Comparison of ENCODE assay signal across 15 cellular contexts in the genomic region with DNA sequence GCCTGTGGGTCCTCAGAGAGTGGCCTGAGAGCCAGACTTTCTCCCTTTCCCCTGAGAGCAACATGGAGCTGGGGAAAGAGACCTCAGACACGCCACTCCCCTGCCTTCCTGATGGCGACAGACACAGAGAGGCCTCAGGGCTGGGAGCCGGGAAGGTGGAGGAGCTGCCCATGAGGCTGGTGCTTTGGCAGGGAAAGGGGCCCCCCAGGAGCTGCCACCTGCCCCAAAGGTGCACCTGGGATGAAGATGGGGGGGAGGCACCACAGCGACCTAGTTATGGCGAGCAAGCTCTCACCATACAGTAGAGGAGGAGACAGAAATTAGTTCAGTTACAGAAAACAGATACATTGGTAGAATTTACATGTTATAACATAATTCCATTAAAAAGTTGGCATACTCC.
"Had no signal": no experiment of that assay in that cellular context is flagged by ENCODE, and none has a peak within 500 bp of the region (broad histone marks: within the 10 kb centered on the region; RNA-seq: fewer than 3 reads in every experiment).

No MANE protein-coding gene starts in this region.

- H3K27ac ChIP-seq: adrenal gland, lower lobe of right lung, neutrophil, SJSA1, VCaP had no signal

- H3K9me3 ChIP-seq: adrenal gland, lower lobe of right lung, neutrophil, SJSA1 had no signal

- H3K36me3 ChIP-seq: adrenal gland, lower lobe of right lung, neutrophil, SJSA1 had no signal

- H3K4me3 ChIP-seq: adrenal gland, lower lobe of right lung, SJSA1 had no signal

- H3K27me3 ChIP-seq: adrenal gland, neutrophil, SJSA1 had no signal

- ATAC-seq: esophagus mucosa; lower lobe of right lung; natural killer cell; stimulated activated naive B cell treated with anti-CD40 and anti-IgM and Interleukin-4, amounts not matched to agents 10 μg/mL and 1 μg/mL and 100 μg/mL, for 72 hours; T-helper 17 cell had no signal

- H3K4me1 ChIP-seq: adrenal gland, lower lobe of right lung, SJSA1 had no signal

- DNase-seq: activated CD4-positive, alpha-beta T cell treated with anti-CD3 and anti-CD28 coated beads, Interleukin-2, amount 50 U/mL, for 4 hours; activated gamma-delta T cell; adrenal gland; effector CD8-positive, alpha-beta T cell; left cardiac atrium; lower lobe of right lung; natural killer cell; retina; stimulated activated naive B cell treated with anti-CD40 and anti-IgM and Interleukin-4, amounts not matched to agents 10 μg/mL and 1 μg/mL and 100 μg/mL, for 72 hours; T-helper 17 cell; trophoblast cell had no signal
